ENCODE assay signal across 11 cellular contexts in genomic region chr7:118801366-118801765, GRCh38.
"Had no signal": no experiment of that assay in that cellular context is flagged by ENCODE, and none has a peak within 500 bp of the region (broad histone marks: within the 10 kb centered on the region; RNA-seq: fewer than 3 reads in every experiment).

No MANE protein-coding gene starts in this region.

- H3K9ac ChIP-seq: GM23248 had no signal

- H3K4me1 Mint-ChIP-seq: GM23338, H9 had no signal

- ATAC-seq: GM23338, HCT116 had no signal

- H2AFZ ChIP-seq: GM23248, GM23338 had no signal

- H3K27ac ChIP-seq: GM23248 had no signal

- H3K4me3 ChIP-seq: GM23248, GM23338, HAP-1 had no signal

- H3K9me3 ChIP-seq: HAP-1 had no signal

- H3K4me3 Mint-ChIP-seq: GM23338, H9, HFFc6 had no signal

- FAIRE-seq: H1, H54 had no signal

- H3K4me2 ChIP-seq: GM23338 had no signal

- H3K27ac Mint-ChIP-seq: GM23338, H9, HFFc6 had no signal

- H3K36me3 ChIP-seq: HAP-1 had no signal

- H3K4me1 ChIP-seq: HAP-1 had no signal

- DNase-seq: GM23248, GOT3, H7, H9, HCEC 1CT, HFFc6 had no signal
